Comparison of ENCODE assay signal across 27 cellular contexts in the genomic region with DNA sequence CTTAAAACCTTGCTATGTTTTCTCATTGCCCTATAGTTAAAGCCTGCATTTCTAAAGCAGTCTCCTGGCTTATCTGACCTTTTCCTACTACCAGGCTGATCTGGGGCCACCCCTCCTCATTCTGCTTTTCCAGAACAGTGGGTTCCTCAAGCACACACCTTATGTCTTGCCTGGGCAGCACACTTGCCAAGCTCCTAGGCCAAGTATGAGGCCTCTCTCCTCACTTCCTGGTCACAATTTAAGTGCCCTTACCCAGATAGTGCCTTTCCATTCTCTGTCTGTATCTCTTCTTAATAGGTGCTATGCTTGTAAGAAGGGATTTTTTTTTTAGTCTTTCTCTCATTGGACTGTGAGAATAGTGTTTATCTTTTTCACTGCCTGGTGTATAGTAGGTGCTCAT.
"Had no signal": no experiment of that assay in that cellular context is flagged by ENCODE, and none has a peak within 500 bp of the region (broad histone marks: within the 10 kb centered on the region; RNA-seq: fewer than 3 reads in every experiment).

No MANE protein-coding gene starts in this region.

- ATAC-seq: activated CD4-positive, alpha-beta T cell treated with anti-CD3 and anti-CD28 coated beads for 36 hours; activated naive CD8-positive, alpha-beta T cell treated with anti-CD3 and anti-CD28 coated beads, Interleukin-2, amount 50 U/mL, for 24 hours; body of pancreas; T-helper 17 cell had no signal

- DNase-seq: activated CD4-positive, alpha-beta memory T cell treated with anti-CD3 and anti-CD28 coated beads, Interleukin-2, amount 10 ng/mL, durations not matched to agents 7 days and 5 days; activated CD4-positive, alpha-beta T cell treated with anti-CD3 and anti-CD28 coated beads for 36 hours; activated CD4-positive, alpha-beta T cell treated with anti-CD3 and anti-CD28 coated beads, Interleukin-2, amount 10 ng/mL, durations not matched to agents 24 days and 14 days; activated CD4-positive, CD25-positive, alpha-beta regulatory T cell; activated CD4-positive, CD25-positive, alpha-beta regulatory T cell treated with anti-CD3 and anti-CD28 coated beads, Interleukin-2, amount 50 U/mL, for 72 hours; activated CD8-positive, alpha-beta memory T cell treated with anti-CD3 and anti-CD28 coated beads, Interleukin-2, amount 50 U/mL, for 48 hours; activated effector memory CD4-positive, alpha-beta T cell treated with anti-CD3 and anti-CD28 coated beads, Interleukin-2, amount 50 U/mL, for 16 hours; activated naive CD4-positive, alpha-beta T cell treated with anti-CD3 and anti-CD28 coated beads for 36 hours; activated naive CD8-positive, alpha-beta T cell treated with anti-CD3 and anti-CD28 coated beads for 36 hours; activated naive CD8-positive, alpha-beta T cell treated with anti-CD3 and anti-CD28 coated beads, Interleukin-2, amount 50 U/mL, for 24 hours; activated T-cell treated with anti-CD3 and anti-CD28 coated beads for 4 hours; activated T-cell treated with anti-CD3 and anti-CD28 coated beads, Interleukin-2, amount 50 U/mL, for 24 hours; adrenal gland; amygdala; aorta; body of pancreas; caudate nucleus; effector CD8-positive, alpha-beta T cell; foreskin fibroblast; head of caudate nucleus; T-helper 1 cell; T-helper 17 cell; T1000 had no signal

- H3K27ac Mint-ChIP-seq: activated CD4-positive, alpha-beta memory T cell treated with anti-CD3 and anti-CD28 coated beads, Interleukin-2, amount 10 ng/mL, durations not matched to agents 7 days and 5 days; activated CD4-positive, alpha-beta T cell treated with anti-CD3 and anti-CD28 coated beads for 36 hours; activated CD4-positive, alpha-beta T cell treated with anti-CD3 and anti-CD28 coated beads, Interleukin-2, amount 10 ng/mL, durations not matched to agents 24 days and 14 days; activated naive CD4-positive, alpha-beta T cell treated with anti-CD3 and anti-CD28 coated beads for 36 hours; activated naive CD4-positive, alpha-beta T cell treated with anti-CD3 and anti-CD28 coated beads, Interleukin-2, amount 50 U/mL, for 24 hours; activated naive CD8-positive, alpha-beta T cell treated with anti-CD3 and anti-CD28 coated beads for 36 hours; activated naive CD8-positive, alpha-beta T cell treated with anti-CD3 and anti-CD28 coated beads, Interleukin-2, amount 50 U/mL, for 24 hours; activated T-cell treated with anti-CD3 and anti-CD28 coated beads, Interleukin-2, amount 50 U/mL, for 24 hours; activated T-helper 2 cell treated with anti-CD3 and anti-CD28 coated beads, Interferon-gamma antibody, Interleukin-2, Interleukin-4, amounts not matched to agents 10 μg/mL and 5 μg/mL and 100 μg/mL, durations not matched to agents 14 hours and 24 hours and 36 hours; T-helper 17 cell; T-helper 2 cell treated with Interferon-gamma antibody and Interleukin-4, amounts not matched to agents 5 μg/mL and 100 μg/mL, for 36 hours had no signal

- H3K27me3 ChIP-seq: adrenal gland, body of pancreas had no signal

- H3K4me1 Mint-ChIP-seq: activated CD4-positive, alpha-beta memory T cell treated with anti-CD3 and anti-CD28 coated beads, Interleukin-2, amount 10 ng/mL, durations not matched to agents 7 days and 5 days; activated CD4-positive, alpha-beta T cell treated with anti-CD3 and anti-CD28 coated beads for 36 hours; activated CD4-positive, alpha-beta T cell treated with anti-CD3 and anti-CD28 coated beads, Interleukin-2, amount 10 ng/mL, durations not matched to agents 24 days and 14 days; activated naive CD4-positive, alpha-beta T cell treated with anti-CD3 and anti-CD28 coated beads, Interleukin-2, amount 50 U/mL, for 24 hours; activated naive CD8-positive, alpha-beta T cell treated with anti-CD3 and anti-CD28 coated beads for 36 hours; activated naive CD8-positive, alpha-beta T cell treated with anti-CD3 and anti-CD28 coated beads, Interleukin-2, amount 50 U/mL, for 24 hours; T-helper 17 cell had no signal

- H3K27ac ChIP-seq: adrenal gland, body of pancreas, epithelial cell of prostate had no signal

- H3K9me3 Mint-ChIP-seq: activated CD4-positive, alpha-beta memory T cell treated with anti-CD3 and anti-CD28 coated beads, Interleukin-2, amount 10 ng/mL, durations not matched to agents 7 days and 5 days; activated CD4-positive, alpha-beta T cell treated with anti-CD3 and anti-CD28 coated beads, Interleukin-2, amount 10 ng/mL, durations not matched to agents 24 days and 14 days; activated naive CD4-positive, alpha-beta T cell treated with anti-CD3 and anti-CD28 coated beads for 36 hours; activated naive CD4-positive, alpha-beta T cell treated with anti-CD3 and anti-CD28 coated beads, Interleukin-2, amount 50 U/mL, for 24 hours; activated naive CD8-positive, alpha-beta T cell treated with anti-CD3 and anti-CD28 coated beads, Interleukin-2, amount 50 U/mL, for 24 hours; activated T-cell treated with anti-CD3 and anti-CD28 coated beads, Interleukin-2, amount 50 U/mL, for 24 hours; T-helper 2 cell treated with Interferon-gamma antibody and Interleukin-4, amounts not matched to agents 5 μg/mL and 100 μg/mL, for 36 hours had no signal

- H3K4me1 ChIP-seq: adrenal gland had no signal

- H3K9me3 ChIP-seq: adrenal gland, body of pancreas had no signal

- H3K36me3 ChIP-seq: adrenal gland had no signal

- H3K4me3 Mint-ChIP-seq: activated CD4-positive, alpha-beta memory T cell treated with anti-CD3 and anti-CD28 coated beads, Interleukin-2, amount 10 ng/mL, durations not matched to agents 7 days and 5 days; activated CD4-positive, alpha-beta T cell treated with anti-CD3 and anti-CD28 coated beads for 36 hours; activated CD4-positive, alpha-beta T cell treated with anti-CD3 and anti-CD28 coated beads, Interleukin-2, amount 10 ng/mL, durations not matched to agents 24 days and 14 days; activated naive CD4-positive, alpha-beta T cell treated with anti-CD3 and anti-CD28 coated beads for 36 hours; activated naive CD4-positive, alpha-beta T cell treated with anti-CD3 and anti-CD28 coated beads, Interleukin-2, amount 50 U/mL, for 24 hours; activated naive CD8-positive, alpha-beta T cell treated with anti-CD3 and anti-CD28 coated beads for 36 hours; activated naive CD8-positive, alpha-beta T cell treated with anti-CD3 and anti-CD28 coated beads, Interleukin-2, amount 50 U/mL, for 24 hours; activated T-cell treated with anti-CD3 and anti-CD28 coated beads, Interleukin-2, amount 50 U/mL, for 24 hours; T-helper 17 cell; T-helper 2 cell treated with Interferon-gamma antibody and Interleukin-4, amounts not matched to agents 5 μg/mL and 100 μg/mL, for 36 hours had no signal

- H3K4me3 ChIP-seq: adrenal gland, body of pancreas had no signal
